Comparison of ENCODE assay signal across 7 cellular contexts in the genomic region with DNA sequence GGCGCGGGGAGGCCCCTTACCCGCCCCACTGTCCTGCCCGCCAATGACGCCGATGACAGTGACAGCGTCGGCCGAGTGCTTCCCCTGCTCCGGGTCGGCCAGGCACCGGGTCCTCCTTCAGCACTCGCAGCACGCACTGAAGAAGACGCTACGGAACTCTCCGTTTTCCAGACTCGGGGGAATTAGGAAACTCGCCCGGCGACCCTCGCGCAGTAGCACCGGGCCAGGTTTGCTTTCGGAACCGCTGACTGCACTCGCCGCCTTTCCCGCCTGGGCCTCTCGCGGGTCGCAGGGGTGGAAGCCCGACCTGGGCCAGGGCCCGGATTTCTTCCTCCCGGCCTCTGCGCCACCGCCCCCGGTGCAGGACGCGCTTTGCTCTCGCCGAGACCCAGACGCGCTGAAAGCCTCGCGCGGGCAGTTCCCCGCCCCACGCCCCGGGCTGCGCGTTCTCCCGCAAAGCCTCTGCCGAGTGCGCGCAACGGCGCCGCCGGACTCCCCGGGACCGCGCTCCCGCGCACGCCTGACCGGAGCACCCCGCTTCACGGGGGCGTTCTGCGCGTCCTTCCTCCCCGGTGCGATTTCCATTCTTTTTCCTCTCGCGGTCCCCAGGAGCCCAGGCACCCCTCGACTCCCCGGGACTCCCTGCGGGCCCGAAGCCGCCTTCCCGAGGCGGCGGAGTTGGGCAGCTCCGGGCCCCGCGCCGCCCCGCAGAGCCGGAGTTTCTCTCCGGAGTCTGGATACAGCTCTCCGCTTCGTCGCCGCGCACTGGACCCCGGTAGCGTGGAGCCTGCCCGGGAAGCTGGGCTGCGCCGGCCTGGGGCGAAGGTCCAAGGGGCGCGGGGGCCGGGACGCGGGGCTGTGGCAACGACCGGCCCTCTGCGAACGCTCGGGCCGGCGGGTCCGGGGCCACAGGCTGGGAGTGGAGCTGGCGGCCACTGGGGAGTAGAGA. TPM values are rescaled to one million over a fixed set of nuclear protein-coding genes. Genes with fewer than 3 reads are reported as not detected.
DNase-seq lines count a peak whose midpoint lies in the region; ATAC-seq, FAIRE-seq and TF ChIP-seq lines count a peak whose summit lies in the region.
"Not testable (repeated sequence)": the region's sequence is repeated elsewhere in the genome, so short reads cannot be mapped to it uniquely, and the experiment has no call there.

No MANE protein-coding gene starts in this region.

- FAIRE-seq in H1 (lab: Jason Lieb, UNC); keratinocyte (lab: Jason Lieb, UNC): not testable (repeated sequence)

- not testable (repeated sequence) for H3K9me1 ChIP-seq in keratinocyte (ENCODE audit: control insufficient read depth, extremely low read depth, insufficient read depth, low read length)

- H3K4me1 ChIP-seq in NT2/D1 (ENCODE audit: insufficient read depth, insufficient read length); H1 (replicated peaks in 1 of 4; ENCODE audit: control insufficient read depth in 3 of 4, insufficient read depth in 4 of 4, low read length in 3 of 4); keratinocyte (ENCODE audit: control insufficient read depth, extremely low read depth, insufficient read depth, low read length): not testable (repeated sequence)

- not testable (repeated sequence) for H3K79me1 ChIP-seq in H1 (ENCODE audit: low read depth, low read length)

- peak overlapping the region; percentile 41 to 62; a peak in 3 of 4 replicates for H3K4me2 ChIP-seq in H1 (ENCODE audit: insufficient read depth in 1 of 2, low read depth in 2 of 2, low read length in 2 of 2)
- H3K4me2 ChIP-seq in keratinocyte (ENCODE audit: control insufficient read depth, extremely low read depth, insufficient read depth, low read depth, low read length), result peak overlapping the region; percentile 51

- DNase-seq in NT2/D1 (ENCODE audit: low read depth, low spot score) (peak; percentile 33), H1 (ENCODE audit: low read depth in 1 of 2, low spot score in 2 of 2) (peak in 1 of 2 experiments; percentile 56)
- not testable (repeated sequence) for DNase-seq in activated T-helper 1 cell treated with anti-CD3 and anti-CD28 coated beads, Interleukin-12 subunit alpha, Interleukin-12 subunit beta, Interleukin-2, Interleukin-4 antibody, amounts not matched to agents 30 ng/mL and 10 ng/mL and 1 ng/mL, durations not matched to agents 14 hours and 24 hours and 36 hours (ENCODE audit: low spot score); keratinocyte (ENCODE audit: low read depth, low spot score); progenitor cell of endocrine pancreas (ENCODE audit: low spot score, unreplicated experiment)

- not testable (repeated sequence) for H4K8ac ChIP-seq in H1 (ENCODE audit: extremely low read depth, insufficient read depth, low read length)

- not testable (repeated sequence) for H4K20me1 ChIP-seq in H1 (replicated peaks in 1 of 2; ENCODE audit: control insufficient read depth in 1 of 2, insufficient read depth in 2 of 2, low read length in 2 of 2); keratinocyte (ENCODE audit: control insufficient read depth, extremely low read depth, insufficient read depth, low read length)

- CTCF ChIA-PET in H1 (lab: Charles Lee; ENCODE audit: partially characterized antibody), result not testable (repeated sequence)

- dilution Hi-C loops in keratinocyte (cut with MboI; ENCODE audit: extremely low pct_ligation_motif_present, low sequenced_read_pairs), result not testable (repeated sequence)

- TF ChIP-seq RAD21 in H1 (IDR thresholded peaks at IDR 0.05 in 1 of 2, conservative IDR thresholded peaks at IDR 0.05 in 1 of 2; ENCODE audit: low read depth in 2 of 2, low read length in 2 of 2), result not testable (repeated sequence)

- not testable (repeated sequence) for H4K5ac ChIP-seq in H1 (ENCODE audit: insufficient read length, low read depth, low read length)

- intact Hi-C loops in activated T-helper 1 cell treated with anti-CD3 and anti-CD28 coated beads, Interleukin-12 subunit alpha, Interleukin-12 subunit beta, Interleukin-2, Interleukin-4 antibody, amounts not matched to agents 30 ng/mL and 10 ng/mL and 1 ng/mL, durations not matched to agents 14 hours and 24 hours and 36 hours (cut with micrococcal nuclease), result loop anchor here (5.0 kb wide), 1 partner anchor 226 kb away; a partner anchor contains a TSS

- not testable (repeated sequence) for H3K18ac ChIP-seq in H1 (ENCODE audit: extremely low read depth, low read length)

- H3K4ac ChIP-seq in H1 (replicated peaks; ENCODE audit: insufficient read length, low read depth, low read length), result not testable (repeated sequence)

- peak overlapping the region; percentile 55 for H3K27ac Mint-ChIP-seq in activated T-helper 1 cell treated with anti-CD3 and anti-CD28 coated beads, Interleukin-12 subunit alpha, Interleukin-12 subunit beta, Interleukin-2, Interleukin-4 antibody, amounts not matched to agents 30 ng/mL and 10 ng/mL and 1 ng/mL, durations not matched to agents 14 hours and 24 hours and 36 hours
- not testable (repeated sequence) for H3K27ac Mint-ChIP-seq in progenitor cell of endocrine pancreas

- peaks cover 15% of the 10 kb centered on the region for H3K4me1 Mint-ChIP-seq in activated T-helper 1 cell treated with anti-CD3 and anti-CD28 coated beads, Interleukin-12 subunit alpha, Interleukin-12 subunit beta, Interleukin-2, Interleukin-4 antibody, amounts not matched to agents 30 ng/mL and 10 ng/mL and 1 ng/mL, durations not matched to agents 14 hours and 24 hours and 36 hours (ENCODE audit: low read depth)
- H3K4me1 Mint-ChIP-seq in progenitor cell of endocrine pancreas (ENCODE audit: low read depth), result not testable (repeated sequence)

- not testable (repeated sequence) for H2BK120ac ChIP-seq in H1 (replicated peaks; ENCODE audit: low read depth, low read length)

- not testable (repeated sequence) for H3K23me2 ChIP-seq in H1 (ENCODE audit: low read depth, low read length)

- H3K14ac ChIP-seq in H1 (ENCODE audit: insufficient read length), result not testable (repeated sequence)

- H3K27me3 Mint-ChIP-seq in activated T-helper 1 cell treated with anti-CD3 and anti-CD28 coated beads, Interleukin-12 subunit alpha, Interleukin-12 subunit beta, Interleukin-2, Interleukin-4 antibody, amounts not matched to agents 30 ng/mL and 10 ng/mL and 1 ng/mL, durations not matched to agents 14 hours and 24 hours and 36 hours (ENCODE audit: insufficient read depth), result peaks cover 36% of the 10 kb centered on the region
- H3K27me3 Mint-ChIP-seq in progenitor cell of endocrine pancreas, result peaks cover 37% of the 10 kb centered on the region

- not testable (repeated sequence) for H3K36me3 ChIP-seq in NT2/D1 (ENCODE audit: insufficient read depth, insufficient read length, low read length); H1 (ENCODE audit: control insufficient read depth in 2 of 4, insufficient read depth in 4 of 4, low read length in 3 of 4); keratinocyte (ENCODE audit: control insufficient read depth in 2 of 2, extremely low read depth in 1 of 2, insufficient read depth in 2 of 2, low read length in 2 of 2)

- TF ChIP-seq CTCF in H1 (IDR thresholded peaks at IDR 0.05; ENCODE audit: control extremely low read depth in 1 of 3, insufficient read depth in 1 of 3, low read depth in 1 of 3, low read length in 3 of 3); keratinocyte (optimal IDR thresholded peaks at IDR 0.05 in 1 of 3, IDR thresholded peaks at IDR 0.05 in 1 of 3, conservative IDR thresholded peaks at IDR 0.05 in 1 of 3; ENCODE audit: extremely low read depth in 1 of 3, insufficient read depth in 2 of 3, low read length in 3 of 3); progenitor cell of endocrine pancreas (IDR thresholded peaks at IDR 0.05; ENCODE audit: unreplicated experiment): not testable (repeated sequence)

- not testable (repeated sequence) for H3K36me3 Mint-ChIP-seq in activated T-helper 1 cell treated with anti-CD3 and anti-CD28 coated beads, Interleukin-12 subunit alpha, Interleukin-12 subunit beta, Interleukin-2, Interleukin-4 antibody, amounts not matched to agents 30 ng/mL and 10 ng/mL and 1 ng/mL, durations not matched to agents 14 hours and 24 hours and 36 hours (ENCODE audit: low read depth); progenitor cell of endocrine pancreas (ENCODE audit: insufficient read depth)

- not testable (repeated sequence) for H2AK5ac ChIP-seq in H1 (ENCODE audit: low read depth, low read length)

- POLR2A ChIA-PET in H1 (lab: Charles Lee; ENCODE audit: partially characterized antibody), result not testable (repeated sequence)

- H3K27ac ChIP-seq in H1 (ENCODE audit: low read depth, low read length); keratinocyte (ENCODE audit: control insufficient read depth, insufficient read depth, low read length): not testable (repeated sequence)

- 1% methylated on average over 31 of the region's 116 CpGs; no CpG with 5 or more reads in 1 of the 2 experiments for WGBS in H1 (ENCODE audit: extremely low coverage in 1 of 2, insufficient coverage in 1 of 2, insufficient read length in 1 of 2, insufficient replicate concordance in 2 of 2, low coverage in 1 of 2, low lambda C conversion rate in 2 of 2, missing lambda C conversion rate in 1 of 2), 2 experiments

- H3K4me3 Mint-ChIP-seq in activated T-helper 1 cell treated with anti-CD3 and anti-CD28 coated beads, Interleukin-12 subunit alpha, Interleukin-12 subunit beta, Interleukin-2, Interleukin-4 antibody, amounts not matched to agents 30 ng/mL and 10 ng/mL and 1 ng/mL, durations not matched to agents 14 hours and 24 hours and 36 hours, result peak overlapping the region; percentile 79
- peak overlapping the region; percentile 26 for H3K4me3 Mint-ChIP-seq in progenitor cell of endocrine pancreas (ENCODE audit: low read depth)

- H3K9me3 Mint-ChIP-seq in activated T-helper 1 cell treated with anti-CD3 and anti-CD28 coated beads, Interleukin-12 subunit alpha, Interleukin-12 subunit beta, Interleukin-2, Interleukin-4 antibody, amounts not matched to agents 30 ng/mL and 10 ng/mL and 1 ng/mL, durations not matched to agents 14 hours and 24 hours and 36 hours; progenitor cell of endocrine pancreas (ENCODE audit: low read depth): not testable (repeated sequence)

- TF ChIP-seq POLR2A in H1 (IDR thresholded peaks at IDR 0.05; ENCODE audit: control extremely low read depth in 1 of 2, low read depth in 2 of 2, low read length in 2 of 2), result not testable (repeated sequence)

- ATAC-seq in GM18502 (IDR thresholded peaks at IDR 0.05; ENCODE audit: poor library complexity, unreplicated experiment), result peak; percentile 54
- ATAC-seq in HG02610 (IDR thresholded peaks at IDR 0.05; ENCODE audit: unreplicated experiment), result peak; percentile 75

- not testable (repeated sequence) for H3K9me3 ChIP-seq in NT2/D1 (ENCODE audit: insufficient read depth, low read length); H1 (ENCODE audit: insufficient read depth in 2 of 2, low read depth in 1 of 2, low read length in 1 of 2); keratinocyte (ENCODE audit: control insufficient read depth, low read depth, low read length)

- not testable (repeated sequence) for H2BK15ac ChIP-seq in H1 (ENCODE audit: low read length)

- not testable (repeated sequence) for H3K23ac ChIP-seq in H1 (ENCODE audit: insufficient read length)

- not testable (repeated sequence) for H2BK5ac ChIP-seq in H1 (ENCODE audit: low read depth, low read length)

- not testable (repeated sequence) for H4K91ac ChIP-seq in H1 (replicated peaks; ENCODE audit: insufficient read length, low read length)

- not testable (repeated sequence) for TF ChIP-seq EP300 in H1 (IDR thresholded peaks at IDR 0.05; ENCODE audit: borderline replicate concordance in 1 of 2, low read depth in 2 of 2, low read length in 2 of 2)

- not testable (repeated sequence) for H2BK12ac ChIP-seq in H1 (ENCODE audit: low read depth, low read length)

- peak overlapping the region; percentile 42 for H3K9ac ChIP-seq in NT2/D1 (ENCODE audit: insufficient read length, low read depth)
- not testable (repeated sequence) for H3K9ac ChIP-seq in H1 (replicated peaks in 1 of 4; ENCODE audit: extremely low read depth in 1 of 4, low read depth in 3 of 4, low read length in 3 of 4); keratinocyte (ENCODE audit: control insufficient read depth, extremely low read depth, insufficient read depth, low read length)

- H2AFZ ChIP-seq in H1 (ENCODE audit: low read length), result not testable (repeated sequence)
- H2AFZ ChIP-seq in keratinocyte (ENCODE audit: control insufficient read depth, low read length), result peak overlapping the region; percentile 6

- H3K56ac ChIP-seq in H1 (replicated peaks; ENCODE audit: insufficient read length, low read depth, low read length), result not testable (repeated sequence)

- peaks cover 70% of the 10 kb centered on the region for H3K27me3 ChIP-seq in NT2/D1 (ENCODE audit: insufficient read depth, insufficient read length)
- H3K27me3 ChIP-seq in H1 (replicated peaks in 1 of 4; ENCODE audit: control insufficient read depth in 3 of 4, extremely low read depth in 1 of 4, insufficient read depth in 3 of 4, low read length in 3 of 4), result peaks cover 25 to 59% (median 44%) of the 10 kb centered on the region in 4 experiments; a peak in 6 of 7 replicates
- peaks cover 32% of the 10 kb centered on the region for H3K27me3 ChIP-seq in keratinocyte (ENCODE audit: control insufficient read depth, extremely low read depth, insufficient read depth, low read length)

- not testable (repeated sequence) for H2BK20ac ChIP-seq in H1 (ENCODE audit: low read length)

- H3K79me2 ChIP-seq in H1 (ENCODE audit: control insufficient read depth in 1 of 2, insufficient read depth in 2 of 2, low read length in 2 of 2); keratinocyte (ENCODE audit: control insufficient read depth, insufficient read depth, low read length): not testable (repeated sequence)

- H3K4me3 ChIP-seq in NT2/D1 (ENCODE audit: insufficient read length, low read depth) (peak overlapping the region; percentile 46), H1 (ENCODE audit: extremely low read depth in 1 of 4, insufficient read depth in 2 of 4, low read depth in 3 of 4, low read length in 4 of 4) (peak overlapping the region in 1 of 4 experiments; percentile 46; a peak in 2 of 8 replicates), keratinocyte (ENCODE audit: control insufficient read depth in 2 of 3, extremely low read depth in 1 of 3, insufficient read depth in 2 of 3, low read depth in 1 of 3, low read length in 3 of 3) (peak overlapping the region in 2 of 3 experiments; percentile 24 to 38)

RNA-seq across cellular contexts. Expression of a gene that starts 4.9 kb away (rescaled TPM):
- total RNA-seq in activated T-helper 1 cell treated with anti-CD3 and anti-CD28 coated beads, Interleukin-12 subunit alpha, Interleukin-12 subunit beta, Interleukin-2, Interleukin-4 antibody, amounts not matched to agents 30 ng/mL and 10 ng/mL and 1 ng/mL, durations not matched to agents 14 hours and 24 hours and 36 hours, result 0.32 and 0.39 TPM in 2 replicates
- total RNA-seq in H1 (2021; fragmentation: NEBNext Ultra II Directional; extraction: Animal tissue kit (Norgen Biotek cat#: 25700)), result not detected in 2 replicates
- polyA plus RNA-seq in H1 (2011; rRNA removed), result not detected in 2 replicates
- polyA plus RNA-seq in H1 (2011; cell fraction: cytosol; rRNA removed), result 0.04 TPM
- 0.04 TPM for polyA plus RNA-seq in H1 (2011; cell fraction: nucleus; rRNA removed)
- not detected in 4 replicates for polyA plus RNA-seq in H1 (2012, experiment 1 of 2)
- not detected for polyA plus RNA-seq in H1 (2012, experiment 2 of 2)
- not detected for polyA plus RNA-seq in H1 (2013, experiment 1 of 2)
- not detected for polyA plus RNA-seq in H1 (2013, experiment 2 of 2)
- 0.07 and 0.09 TPM in 2 replicates for polyA minus RNA-seq in H1 (2011; rRNA and poly(A)+ RNA removed)
- not detected for polyA minus RNA-seq in H1 (2011; cell fraction: cytosol; rRNA and poly(A)+ RNA removed)
- 0.30 TPM for polyA minus RNA-seq in H1 (2011; cell fraction: nucleus; rRNA and poly(A)+ RNA removed)
- 0.05 to 0.09 TPM (median 0.08 TPM) in 3 replicates for polyA plus RNA-seq in keratinocyte
- polyA plus RNA-seq in keratinocyte (2011; ENCODE audit: low read depth), result 0.37 TPM
- polyA plus RNA-seq in keratinocyte (2011; cell fraction: cytosol; rRNA removed), result 0.04 TPM in 2 replicates
- polyA plus RNA-seq in keratinocyte (2011; cell fraction: nucleus; rRNA removed), result 0.73 and 1.3 TPM in 2 replicates
- polyA plus RNA-seq in keratinocyte (2012; ENCODE audit: low replicate concordance), result 0.21 TPM in 1 of 2 replicates, not detected in the other
- 0.10 TPM in 2 of 3 replicates, not detected in the other for polyA minus RNA-seq in keratinocyte
- polyA minus RNA-seq in keratinocyte (2011; cell fraction: cytosol; rRNA and poly(A)+ RNA removed), result not detected
- polyA minus RNA-seq in keratinocyte (2011; cell fraction: nucleus; rRNA and poly(A)+ RNA removed), result 0.53 and 0.70 TPM in 2 replicates
- total RNA-seq in progenitor cell of endocrine pancreas, result 0.20 and 0.48 TPM in 2 replicates
